Comparison of ENCODE assay signal across 1 cellular context in the genomic region with DNA sequence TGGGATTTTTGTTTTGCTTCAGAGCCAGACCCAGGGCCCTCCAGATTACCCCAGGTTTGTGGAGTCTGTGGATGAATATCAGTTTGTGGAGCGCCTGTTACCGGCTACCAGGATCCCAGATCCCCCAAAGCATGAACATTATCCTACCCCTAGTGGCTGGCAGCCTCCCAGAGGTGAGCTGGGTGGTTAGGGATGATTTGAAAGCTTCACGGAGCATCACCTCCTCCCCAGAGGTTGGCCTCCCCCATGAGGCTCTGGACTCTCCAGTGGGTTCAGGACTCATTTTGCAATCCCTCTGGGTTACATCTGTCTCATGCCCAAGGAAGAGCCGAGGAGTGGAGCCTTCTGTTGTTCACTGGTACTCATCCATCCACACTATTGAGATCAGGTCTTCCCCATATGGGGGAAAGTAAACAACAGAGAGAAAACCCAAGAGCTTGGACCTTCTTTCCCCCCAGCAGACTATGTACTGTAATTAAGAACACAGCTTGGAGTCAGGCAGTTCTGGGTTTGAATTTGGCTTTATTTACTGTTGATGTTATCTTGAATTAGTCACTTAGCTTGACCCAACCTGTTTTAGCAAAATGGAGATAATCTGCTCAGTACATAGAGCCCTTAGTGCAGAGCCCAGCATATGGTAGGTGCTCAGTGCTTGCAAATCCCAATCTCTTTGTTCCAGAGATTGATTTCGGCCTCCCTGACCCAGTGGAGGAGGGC.
TF ChIP-seq lines count a peak whose summit lies in the region.

No MANE protein-coding gene starts in this region.

TF ChIP-seq in HCT116, 20 proteins besides CTCF, POLR2A, EP300 and RAD21:
- no peak for TF ChIP-seq EGR1 (IDR thresholded peaks at IDR 0.05; ENCODE audit: low read depth)
- TF ChIP-seq, protein P1, sequence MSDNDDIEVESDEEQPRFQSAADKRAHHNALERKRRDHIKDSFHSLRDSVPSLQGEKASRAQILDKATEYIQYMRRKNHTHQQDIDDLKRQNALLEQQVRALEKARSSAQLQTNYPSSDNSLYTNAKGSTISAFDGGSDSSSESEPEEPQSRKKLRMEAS (IDR thresholded peaks at IDR 0.05), result no peak
- TF ChIP-seq SP1 (IDR thresholded peaks at IDR 0.05; ENCODE audit: low read depth), result no peak
- no peak for TF ChIP-seq SIN3A (IDR thresholded peaks at IDR 0.05; ENCODE audit: low read depth)
- TF ChIP-seq CBX3 (IDR thresholded peaks at IDR 0.05; ENCODE audit: low read depth), result no peak
- TF ChIP-seq FOSL1 (IDR thresholded peaks at IDR 0.05; ENCODE audit: low read depth), result no peak
- TF ChIP-seq EZH2phosphoT487 (IDR thresholded peaks at IDR 0.05; ENCODE audit: borderline replicate concordance), result no peak
- TF ChIP-seq, protein P2, sequence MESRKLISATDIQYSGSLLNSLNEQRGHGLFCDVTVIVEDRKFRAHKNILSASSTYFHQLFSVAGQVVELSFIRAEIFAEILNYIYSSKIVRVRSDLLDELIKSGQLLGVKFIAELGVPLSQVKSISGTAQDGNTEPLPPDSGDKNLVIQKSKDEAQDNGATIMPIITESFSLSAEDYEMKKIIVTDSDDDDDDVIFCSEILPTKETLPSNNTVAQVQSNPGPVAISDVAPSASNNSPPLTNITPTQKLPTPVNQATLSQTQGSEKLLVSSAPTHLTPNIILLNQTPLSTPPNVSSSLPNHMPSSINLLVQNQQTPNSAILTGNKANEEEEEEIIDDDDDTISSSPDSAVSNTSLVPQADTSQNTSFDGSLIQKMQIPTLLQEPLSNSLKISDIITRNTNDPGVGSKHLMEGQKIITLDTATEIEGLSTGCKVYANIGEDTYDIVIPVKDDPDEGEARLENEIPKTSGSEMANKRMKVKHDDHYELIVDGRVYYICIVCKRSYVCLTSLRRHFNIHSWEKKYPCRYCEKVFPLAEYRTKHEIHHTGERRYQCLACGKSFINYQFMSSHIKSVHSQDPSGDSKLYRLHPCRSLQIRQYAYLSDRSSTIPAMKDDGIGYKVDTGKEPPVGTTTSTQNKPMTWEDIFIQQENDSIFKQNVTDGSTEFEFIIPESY (IDR thresholded peaks at IDR 0.05; ENCODE audit: extremely low read depth, insufficient replicate concordance, low read length), result no peak
- TF ChIP-seq ZNF274 (IDR thresholded peaks at IDR 0.05; ENCODE audit: low read depth, low read length), result no peak
- no peak for TF ChIP-seq ELF1 (IDR thresholded peaks at IDR 0.05; ENCODE audit: borderline replicate concordance, low read depth)
- no peak for TF ChIP-seq POLR2AphosphoS5 (IDR thresholded peaks at IDR 0.05; ENCODE audit: low read depth, low read length)
- TF ChIP-seq CEBPB (IDR thresholded peaks at IDR 0.05; ENCODE audit: low read depth), result no peak
- no peak for TF ChIP-seq YY1 (IDR thresholded peaks at IDR 0.05; ENCODE audit: extremely low read depth, insufficient replicate concordance, low read depth, low read length)
- TF ChIP-seq EZH2 (IDR thresholded peaks at IDR 0.05), result no peak
- TF ChIP-seq JUND (IDR thresholded peaks at IDR 0.05), result no peak
- TF ChIP-seq TCF7L2 (IDR thresholded peaks at IDR 0.05; ENCODE audit: borderline replicate concordance, extremely low read depth, insufficient read depth, insufficient read length), result no peak
- no peak for TF ChIP-seq SRF (IDR thresholded peaks at IDR 0.05; ENCODE audit: low read depth)
- TF ChIP-seq, protein P3, sequence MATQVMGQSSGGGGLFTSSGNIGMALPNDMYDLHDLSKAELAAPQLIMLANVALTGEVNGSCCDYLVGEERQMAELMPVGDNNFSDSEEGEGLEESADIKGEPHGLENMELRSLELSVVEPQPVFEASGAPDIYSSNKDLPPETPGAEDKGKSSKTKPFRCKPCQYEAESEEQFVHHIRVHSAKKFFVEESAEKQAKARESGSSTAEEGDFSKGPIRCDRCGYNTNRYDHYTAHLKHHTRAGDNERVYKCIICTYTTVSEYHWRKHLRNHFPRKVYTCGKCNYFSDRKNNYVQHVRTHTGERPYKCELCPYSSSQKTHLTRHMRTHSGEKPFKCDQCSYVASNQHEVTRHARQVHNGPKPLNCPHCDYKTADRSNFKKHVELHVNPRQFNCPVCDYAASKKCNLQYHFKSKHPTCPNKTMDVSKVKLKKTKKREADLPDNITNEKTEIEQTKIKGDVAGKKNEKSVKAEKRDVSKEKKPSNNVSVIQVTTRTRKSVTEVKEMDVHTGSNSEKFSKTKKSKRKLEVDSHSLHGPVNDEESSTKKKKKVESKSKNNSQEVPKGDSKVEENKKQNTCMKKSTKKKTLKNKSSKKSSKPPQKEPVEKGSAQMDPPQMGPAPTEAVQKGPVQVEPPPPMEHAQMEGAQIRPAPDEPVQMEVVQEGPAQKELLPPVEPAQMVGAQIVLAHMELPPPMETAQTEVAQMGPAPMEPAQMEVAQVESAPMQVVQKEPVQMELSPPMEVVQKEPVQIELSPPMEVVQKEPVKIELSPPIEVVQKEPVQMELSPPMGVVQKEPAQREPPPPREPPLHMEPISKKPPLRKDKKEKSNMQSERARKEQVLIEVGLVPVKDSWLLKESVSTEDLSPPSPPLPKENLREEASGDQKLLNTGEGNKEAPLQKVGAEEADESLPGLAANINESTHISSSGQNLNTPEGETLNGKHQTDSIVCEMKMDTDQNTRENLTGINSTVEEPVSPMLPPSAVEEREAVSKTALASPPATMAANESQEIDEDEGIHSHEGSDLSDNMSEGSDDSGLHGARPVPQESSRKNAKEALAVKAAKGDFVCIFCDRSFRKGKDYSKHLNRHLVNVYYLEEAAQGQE (IDR thresholded peaks at IDR 0.05; ENCODE audit: low read depth), result no peak
- TF ChIP-seq ZFX (IDR thresholded peaks at IDR 0.05), result no peak
- TF ChIP-seq, protein P4, sequence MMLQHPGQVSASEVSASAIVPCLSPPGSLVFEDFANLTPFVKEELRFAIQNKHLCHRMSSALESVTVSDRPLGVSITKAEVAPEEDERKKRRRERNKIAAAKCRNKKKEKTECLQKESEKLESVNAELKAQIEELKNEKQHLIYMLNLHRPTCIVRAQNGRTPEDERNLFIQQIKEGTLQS (IDR thresholded peaks at IDR 0.05), result no peak
